Comparison of ENCODE assay signal across 1 cellular context in genomic region chrX:154370300-154370881, GRCh38.
TF ChIP-seq lines count a peak whose summit lies in the region.

No MANE protein-coding gene starts in this region.

TF ChIP-seq in endothelial cell of umbilical vein, 7 proteins besides CTCF, POLR2A, EP300 and RAD21:
- TF ChIP-seq, protein P1, sequence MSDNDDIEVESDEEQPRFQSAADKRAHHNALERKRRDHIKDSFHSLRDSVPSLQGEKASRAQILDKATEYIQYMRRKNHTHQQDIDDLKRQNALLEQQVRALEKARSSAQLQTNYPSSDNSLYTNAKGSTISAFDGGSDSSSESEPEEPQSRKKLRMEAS (IDR thresholded peaks at IDR 0.05; ENCODE audit: insufficient read depth, insufficient read length): no peak
- TF ChIP-seq FOS (IDR thresholded peaks at IDR 0.05; ENCODE audit: borderline replicate concordance, insufficient read depth, low read length): no peak
- no peak for TF ChIP-seq POLR2AphosphoS5 (IDR thresholded peaks at IDR 0.05; ENCODE audit: insufficient read depth, low read depth, low read length)
- TF ChIP-seq GATA2 (IDR thresholded peaks at IDR 0.05; ENCODE audit: insufficient read depth, insufficient read length, low read depth, low read length): no peak
- no peak for TF ChIP-seq MYC (IDR thresholded peaks at IDR 0.05; ENCODE audit: low read depth, low read length)
- TF ChIP-seq JUN (IDR thresholded peaks at IDR 0.05; ENCODE audit: borderline replicate concordance, insufficient read depth, insufficient read length, low read depth): no peak
- no peak for TF ChIP-seq EZH2 (IDR thresholded peaks at IDR 0.05; ENCODE audit: borderline replicate concordance, low read depth, low read length, severe bottlenecking)
